In the genomic region with DNA sequence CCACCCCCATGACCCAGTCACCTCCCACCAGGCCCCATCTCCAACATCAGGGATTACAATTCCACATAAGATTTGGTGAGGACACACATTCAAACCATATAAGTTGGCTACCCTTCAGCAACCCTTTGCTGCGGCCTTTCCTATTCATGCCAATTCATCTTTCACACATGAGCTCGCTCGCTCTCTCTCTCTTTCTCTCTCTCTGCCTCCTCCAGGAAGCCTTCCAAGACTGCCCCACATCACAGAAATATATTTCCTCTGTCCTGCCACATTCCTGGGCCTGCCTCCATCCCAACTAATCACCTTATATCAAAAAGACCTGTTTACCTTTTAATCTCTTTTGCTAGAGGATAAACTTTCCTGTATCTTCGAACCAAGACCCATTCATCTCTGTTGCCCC, we compare ENCODE assay signal across 28 cellular contexts.
"Had no signal": no experiment of that assay in that cellular context is flagged by ENCODE, and none has a peak within 500 bp of the region (broad histone marks: within the 10 kb centered on the region; RNA-seq: fewer than 3 reads in every experiment).

No MANE protein-coding gene starts in this region.

- H3K27me3 ChIP-seq: esophagus squamous epithelium, gastroesophageal sphincter, heart right ventricle, left lung had no signal

- H3K9me3 ChIP-seq: esophagus squamous epithelium, gastroesophageal sphincter, lower lobe of right lung, mucosa of descending colon had no signal

- H3K4me1 ChIP-seq: lower lobe of right lung had no signal

- FAIRE-seq: colon, islet of Langerhans, keratinocyte had no signal

- H3K36me3 Mint-ChIP-seq: mesothelial cell of epicardium; naive thymus-derived CD8-positive, alpha-beta T cell had no signal

- H3K4me3 Mint-ChIP-seq: mesothelial cell of epicardium; naive B cell; naive thymus-derived CD8-positive, alpha-beta T cell had no signal

- H3K36me3 ChIP-seq: esophagus squamous epithelium, gastroesophageal sphincter, heart right ventricle, left lung, lower lobe of right lung had no signal

- H3K4me3 ChIP-seq: coronary artery, dorsolateral prefrontal cortex, esophagus squamous epithelium, gastroesophageal sphincter, heart right ventricle, left lung, lower lobe of right lung, mucosa of descending colon had no signal

- DNase-seq: dermis blood vessel endothelial cell; dorsolateral prefrontal cortex; effector CD4-positive, alpha-beta T cell; effector memory CD4-positive, alpha-beta T cell; erythroblast; esophagus squamous epithelium; foreskin fibroblast; foreskin melanocyte; glutamatergic neuron; head of caudate nucleus; heart right ventricle; hippocampal formation; left cardiac atrium; left lung; left ventricle myocardium superior; lower lobe of right lung; mesenchymal stem cell; mucosa of descending colon; naive B cell; naive thymus-derived CD8-positive, alpha-beta T cell had no signal

- H3K27ac ChIP-seq: epithelial cell of prostate, esophagus squamous epithelium, lower lobe of right lung had no signal

- ATAC-seq: esophagus mucosa; gastroesophageal sphincter; left lung; left ventricle myocardium superior; lower lobe of right lung; mucosa of descending colon; naive thymus-derived CD8-positive, alpha-beta T cell had no signal

- H3K4me1 Mint-ChIP-seq: naive B cell had no signal

- H3K27ac Mint-ChIP-seq: mesothelial cell of epicardium; naive B cell; naive thymus-derived CD8-positive, alpha-beta T cell had no signal
